17 cellular contexts compared by ENCODE assay signal in the genomic region with DNA sequence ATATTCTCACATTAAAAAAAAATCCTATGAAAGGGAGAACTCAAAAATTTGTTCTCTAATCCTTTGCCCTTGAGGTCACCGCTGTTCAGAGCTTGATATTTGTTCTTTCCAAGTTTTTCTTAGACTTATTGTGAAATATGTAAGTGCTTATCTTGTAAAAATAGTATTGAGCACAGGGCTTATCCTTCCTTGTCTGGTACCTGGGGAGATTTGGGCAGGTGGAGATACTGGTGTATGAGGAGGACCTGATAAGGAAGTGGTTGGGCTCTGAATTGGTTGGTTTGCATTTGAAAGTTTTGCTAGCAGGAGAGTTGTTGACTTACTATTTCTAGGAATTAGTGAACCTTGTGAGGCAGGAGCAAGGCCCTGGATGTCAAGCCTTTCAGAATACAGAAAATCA. TPM values are rescaled to one million over a fixed set of nuclear protein-coding genes. Genes with fewer than 3 reads are reported as not detected.
DNase-seq lines count a peak whose midpoint lies in the region; ATAC-seq, FAIRE-seq and TF ChIP-seq lines count a peak whose summit lies in the region.
"Had no signal": no experiment of that assay in that cellular context is flagged by ENCODE, and none has a peak within 500 bp of the region (broad histone marks: within the 10 kb centered on the region; RNA-seq: fewer than 3 reads in every experiment).

No MANE protein-coding gene starts in this region.

- TF ChIP-seq CTCF in body of pancreas (IDR thresholded peaks at IDR 0.05) (no peak), nephron progenitor cell (IDR thresholded peaks at IDR 0.05) (no peak)

- H3K4me3 ChIP-seq in body of pancreas: no peak overlapping the region
- H3K4me3 ChIP-seq: SJCRH30 had no signal

- no peaks in the 10 kb centered on the region for H3K27me3 ChIP-seq in body of pancreas

- peak overlapping the region; percentile 21 for H3K27ac Mint-ChIP-seq in nephron progenitor cell
- H3K27ac Mint-ChIP-seq: CD8-positive, alpha-beta T cell had no signal

- H3K9me3 ChIP-seq in body of pancreas: peaks cover 0 to 6% (median 0%) of the 10 kb centered on the region in 3 donors
- H3K9me3 ChIP-seq: BE2C, SJCRH30 had no signal

- intact Hi-C loops in body of pancreas (cut with DNase I): no loop called here

- 25 to 28% methylated on average over 1 of the region's 1 CpG for WGBS in body of pancreas, 2 donors

- H3K4me3 Mint-ChIP-seq in nephron progenitor cell: no peak overlapping the region
- H3K4me3 Mint-ChIP-seq: CD8-positive, alpha-beta T cell had no signal

- TF ChIP-seq POLR2A in body of pancreas (IDR thresholded peaks at IDR 0.05): no peak
- TF ChIP-seq POLR2A in H54 (IDR thresholded peaks at IDR 0.05; ENCODE audit: low read depth, low read length): no peak

- H3K27ac ChIP-seq in body of pancreas: peak overlapping the region in 1 of 4 donors; percentile 46
- H3K27ac ChIP-seq: HL-60, RWPE1, SJCRH30 had no signal

- H3K36me3 Mint-ChIP-seq in nephron progenitor cell (ENCODE audit: low read depth): no peaks in the 10 kb centered on the region
- H3K36me3 Mint-ChIP-seq: CD8-positive, alpha-beta T cell had no signal

- no peak for FAIRE-seq in H54 (lab: Jason Lieb, UNC)

- ATAC-seq in body of pancreas: peak; percentile 98
- ATAC-seq in HG02884 (IDR thresholded peaks at IDR 0.05; ENCODE audit: unreplicated experiment): no peak
- ATAC-seq in HG03159 (IDR thresholded peaks at IDR 0.05; ENCODE audit: unreplicated experiment): no peak
- ATAC-seq: CD8-positive, alpha-beta T cell had no signal

- DNase-seq in DMS79 treated with DMSO at 0.1 percent for 48 hours (lab: John Stamatoyannopoulos, UW) (peak; percentile 24), MV-4-11 (lab: John Stamatoyannopoulos, UW) (peak; percentile 14), body of pancreas (peak; percentile 36 to 82 (median 64)), nephron progenitor cell (no peak), NCI-H1417 treated with DMSO at 0.1 percent for 48 hours (lab: John Stamatoyannopoulos, UW) (no peak), H54 (ENCODE audit: insufficient read length, low spot score) (no peak)
- DNase-seq: BE2C; CD8-positive, alpha-beta T cell; EL; NCI-H1092; NCI-H187 treated with DMSO at 0.1 percent for 48 hours; NCI-H2171 treated with DMSO at 0.1 percent for 48 hours; SJCRH30 had no signal

- no peaks in the 10 kb centered on the region for H3K36me3 ChIP-seq in body of pancreas (replicated peaks in 1 of 2; ENCODE audit: insufficient read depth in 1 of 2, low read depth in 2 of 2)
- H3K36me3 ChIP-seq: BE2C, SJCRH30 had no signal

- H3K9me3 Mint-ChIP-seq in nephron progenitor cell: peaks cover 4% of the 10 kb centered on the region
- H3K9me3 Mint-ChIP-seq: CD8-positive, alpha-beta T cell had no signal

- peaks cover 3% of the 10 kb centered on the region for H3K27me3 Mint-ChIP-seq in nephron progenitor cell (ENCODE audit: low read depth, poor library complexity)

- peaks cover 6% of the 10 kb centered on the region for H3K4me1 Mint-ChIP-seq in nephron progenitor cell

- peaks cover 45% of the 10 kb centered on the region for H3K4me1 ChIP-seq in body of pancreas
- H3K4me1 ChIP-seq: BE2C, SJCRH30 had no signal

RNA-seq across cellular contexts. Expression of gene ANKEF1, which starts 28.9 kb away (rescaled TPM):
- total RNA-seq in body of pancreas: 1 to 10 TPM; 5.9 to 6.2 TPM
- total RNA-seq: SJCRH30 had no signal

Comparison
In these comparisons a context has a peak if more than half of its experiments do, and no peak if none do; other contexts are left out.
1. DNase-seq: peak in DMS79 treated with DMSO at 0.1 percent for 48 hours (single experiment), MV-4-11 (single experiment) and body of pancreas (4 of 4); none in nephron progenitor cell (single experiment), NCI-H1417 treated with DMSO at 0.1 percent for 48 hours (single experiment) and H54 (single experiment).